ENCODE assay signal across 11 cellular contexts in genomic region chr5:56615750-56616149, GRCh38.
DNase-seq lines count a peak whose midpoint lies in the region; ATAC-seq lines count a peak whose summit lies in the region.
"Had no signal": no experiment of that assay in that cellular context is flagged by ENCODE, and none has a peak within 500 bp of the region (broad histone marks: within the 10 kb centered on the region; RNA-seq: fewer than 3 reads in every experiment).

No MANE protein-coding gene starts in this region.

- H3K4me3 ChIP-seq in neuronal stem cell (ENCODE audit: low read length in 2 of 2), result no peak overlapping the region

- peaks cover 2% of the 10 kb centered on the region for H3K36me3 Mint-ChIP-seq in IgD-negative memory B cell
- peaks cover 42% of the 10 kb centered on the region for H3K36me3 Mint-ChIP-seq in activated CD8-positive, alpha-beta memory T cell treated with anti-CD3 and anti-CD28 coated beads, Interleukin-2, amount 10 ng/mL, durations not matched to agents 7 days and 5 days

- no peak overlapping the region for H2BK120ac ChIP-seq in neuronal stem cell (ENCODE audit: low read depth, low read length)

- no peaks in the 10 kb centered on the region for H3K79me1 ChIP-seq in neuronal stem cell (ENCODE audit: low read depth, low read length)

- H3K18ac ChIP-seq in neuronal stem cell (ENCODE audit: low read length), result no peak overlapping the region

- H3K4me1 Mint-ChIP-seq in IgD-negative memory B cell, result peaks cover 37 to 49% (median 45%) of the 10 kb centered on the region in 3 donors
- peaks cover 46% of the 10 kb centered on the region for H3K4me1 Mint-ChIP-seq in activated CD8-positive, alpha-beta memory T cell treated with anti-CD3 and anti-CD28 coated beads, Interleukin-2, amount 10 ng/mL, durations not matched to agents 7 days and 5 days

- ATAC-seq in esophagus mucosa (peak; percentile 72), HG03135 (IDR thresholded peaks at IDR 0.05; ENCODE audit: unreplicated experiment) (no peak)
- no peak for ATAC-seq in activated CD8-positive, alpha-beta memory T cell treated with anti-CD3 and anti-CD28 coated beads, Interleukin-2, amount 10 ng/mL, durations not matched to agents 7 days and 5 days

- no peak overlapping the region for H2BK15ac ChIP-seq in neuronal stem cell (ENCODE audit: low read length)

- H3K27me3 Mint-ChIP-seq in IgD-negative memory B cell, result no peaks in the 10 kb centered on the region
- peaks cover 13% of the 10 kb centered on the region for H3K27me3 Mint-ChIP-seq in activated CD8-positive, alpha-beta memory T cell treated with anti-CD3 and anti-CD28 coated beads, Interleukin-2, amount 10 ng/mL, durations not matched to agents 7 days and 5 days

- H3K4me3 Mint-ChIP-seq in IgD-negative memory B cell, result peak overlapping the region in 2 of 4 donors; percentile 5 to 9
- H3K4me3 Mint-ChIP-seq in activated CD8-positive, alpha-beta memory T cell treated with anti-CD3 and anti-CD28 coated beads, Interleukin-2, amount 10 ng/mL, durations not matched to agents 7 days and 5 days, result no peak overlapping the region

- CTCF ChIA-PET in activated CD8-positive, alpha-beta memory T cell treated with anti-CD3 and anti-CD28 coated beads, Interleukin-2, amount 10 ng/mL, durations not matched to agents 7 days and 5 days (lab: Charles Lee), result no interaction called here

- H3K27me3 ChIP-seq in neuronal stem cell (ENCODE audit: control insufficient read depth in 3 of 3, insufficient read depth in 3 of 3, low read depth in 1 of 3, low read length in 3 of 3), result no peaks in the 10 kb centered on the region

- peak overlapping the region; percentile 0 for H3K27ac ChIP-seq in neuronal stem cell (replicated peaks; ENCODE audit: low read length)

- no peak overlapping the region for H2BK5ac ChIP-seq in neuronal stem cell (ENCODE audit: low read length)

- no peak overlapping the region for H3K14ac ChIP-seq in neuronal stem cell (ENCODE audit: low read length)

- H3K9ac ChIP-seq in neuronal stem cell (ENCODE audit: low read depth, low read length, poor library complexity), result no peak overlapping the region

- DNase-seq in DMS 273 (lab: John Stamatoyannopoulos, UW; ENCODE audit: unreplicated experiment), result peak; percentile 76
- no peak for DNase-seq in neuronal stem cell (ENCODE audit: low spot score)
- no peak for DNase-seq in NCI-H526 (lab: John Stamatoyannopoulos, UW)
- DNase-seq in activated CD8-positive, alpha-beta memory T cell treated with anti-CD3 and anti-CD28 coated beads, Interleukin-2, amount 10 ng/mL, durations not matched to agents 7 days and 5 days, result no peak
- no peak for DNase-seq in DMS153 (lab: John Stamatoyannopoulos, UW)
- DNase-seq: activated T-cell treated with anti-CD3 and anti-CD28 coated beads, Interleukin-2, amount 50 U/mL, for 48 hours; MM.1S; stimulated activated CD4-positive, alpha-beta T cell treated with anti-CD3 and anti-CD28 coated beads, Interleukin-4, amount 100 ng/mL, for 24 hours had no signal

- WGBS in neuronal stem cell (ENCODE audit: extremely low coverage in 2 of 2, insufficient read length in 2 of 2, insufficient replicate concordance in 1 of 2), 2 donors, result no CpG with 5 or more reads among the region's 3 CpGs

- no peak overlapping the region for H4K91ac ChIP-seq in neuronal stem cell (ENCODE audit: low read depth, low read length, poor library complexity)

- H2AFZ ChIP-seq in neuronal stem cell (ENCODE audit: low read length), result no peak overlapping the region

- peaks cover 7 to 9% of the 10 kb centered on the region in 2 donors for H3K9me3 ChIP-seq in neuronal stem cell (replicated peaks in 1 of 2; ENCODE audit: control insufficient read depth in 2 of 2, insufficient read depth in 1 of 2, low read depth in 1 of 2, low read length in 2 of 2)

- no peak overlapping the region for H3K23ac ChIP-seq in neuronal stem cell (ENCODE audit: low read depth, low read length, poor library complexity)

- peaks cover 9 to 17% (median 17%) of the 10 kb centered on the region in 3 donors for H3K9me3 Mint-ChIP-seq in IgD-negative memory B cell
- H3K9me3 Mint-ChIP-seq in activated CD8-positive, alpha-beta memory T cell treated with anti-CD3 and anti-CD28 coated beads, Interleukin-2, amount 10 ng/mL, durations not matched to agents 7 days and 5 days (ENCODE audit: low read depth), result peaks cover 12% of the 10 kb centered on the region

- H3K4me1 ChIP-seq in neuronal stem cell (ENCODE audit: control insufficient read depth in 2 of 2, insufficient read depth in 1 of 2, low read depth in 1 of 2, low read length in 2 of 2), result peaks cover 0 to 8% of the 10 kb centered on the region in 2 donors

- no peak overlapping the region for H4K8ac ChIP-seq in neuronal stem cell (ENCODE audit: low read depth, low read length)

- no peak overlapping the region for H3K4me2 ChIP-seq in neuronal stem cell (ENCODE audit: insufficient read depth, low read length, poor library complexity, severe bottlenecking)

- no peak overlapping the region for H2AK5ac ChIP-seq in neuronal stem cell (ENCODE audit: low read depth, low read length)

- H3K27ac Mint-ChIP-seq in IgD-negative memory B cell, result peak overlapping the region in 2 of 3 donors; percentile 11 to 59
- no peak overlapping the region for H3K27ac Mint-ChIP-seq in activated CD8-positive, alpha-beta memory T cell treated with anti-CD3 and anti-CD28 coated beads, Interleukin-2, amount 10 ng/mL, durations not matched to agents 7 days and 5 days

- H2BK12ac ChIP-seq in neuronal stem cell (ENCODE audit: low read length), result no peak overlapping the region

- H3K4ac ChIP-seq in neuronal stem cell (ENCODE audit: low read length), result no peak overlapping the region

- no peaks in the 10 kb centered on the region for H3K36me3 ChIP-seq in neuronal stem cell (replicated peaks in 1 of 2; ENCODE audit: control insufficient read depth in 2 of 2, insufficient read depth in 2 of 2, low read length in 2 of 2)
